In the genomic region with DNA sequence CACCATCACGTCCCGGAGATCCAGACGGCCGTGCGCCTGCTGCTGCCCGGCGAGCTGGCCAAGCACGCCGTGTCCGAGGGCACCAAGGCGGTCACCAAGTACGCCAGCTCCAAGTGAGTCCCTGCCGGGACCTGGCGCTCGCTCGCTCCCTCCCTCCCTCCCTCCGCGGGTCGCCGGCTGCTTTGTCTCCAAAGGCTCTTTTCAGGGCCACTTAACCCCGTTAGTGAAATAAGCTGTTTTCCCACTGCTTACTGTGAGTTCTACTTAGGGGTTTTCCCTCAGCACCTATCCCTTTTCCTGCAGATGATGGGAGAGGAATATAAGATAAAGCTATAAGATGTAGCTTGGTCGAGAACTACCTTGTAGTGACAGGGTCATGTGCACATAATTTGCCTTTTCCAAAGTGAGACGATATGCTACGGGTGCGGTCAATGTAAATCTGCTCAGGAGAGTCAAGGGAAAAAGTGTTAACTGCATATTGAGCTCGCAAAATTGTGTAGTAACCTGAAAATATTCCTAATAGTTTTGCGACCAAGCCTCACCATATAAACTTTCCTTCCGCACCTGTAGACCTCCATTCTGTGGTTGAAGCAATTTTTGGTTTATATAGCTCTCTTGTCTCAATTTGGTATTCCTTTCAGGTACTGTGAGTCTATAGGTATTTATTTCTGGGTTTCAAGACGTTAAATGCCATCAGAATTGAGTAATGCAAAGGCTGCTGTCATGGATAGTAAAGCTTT, we compare ENCODE assay signal across 8 cellular contexts. TPM values are rescaled to one million over a fixed set of nuclear protein-coding genes. Genes with fewer than 3 reads are reported as not detected.
DNase-seq lines count a peak whose midpoint lies in the region; ATAC-seq, FAIRE-seq and TF ChIP-seq lines count a peak whose summit lies in the region.

No MANE protein-coding gene starts in this region.

- H3K4me2 ChIP-seq in A549 (peak overlapping the region; percentile 91), IMR-90 (ENCODE audit: low read depth, low read length) (peak overlapping the region; percentile 100)

- in situ Hi-C loops in IMR-90 (cut with MboI; ENCODE audit: low sequenced_read_pairs): no loop called here

- peak overlapping the region; percentile 93 for H3K23ac ChIP-seq in IMR-90 (ENCODE audit: low read depth, low read length)

- no peak overlapping the region for H4K91ac ChIP-seq in IMR-90 (ENCODE audit: insufficient read depth, low read depth, low read length)

- no peak for DNase-seq in A549 (ENCODE audit: low read depth in 1 of 2, low spot score in 1 of 2)
- DNase-seq in IMR-90: no peak
- DNase-seq in body of pancreas: peak in 1 of 4 donors; percentile 3
- DNase-seq in thyroid gland: no peak
- no peak for DNase-seq in mesenteric fat pad (ENCODE audit: low spot score)
- DNase-seq in kidney glomerular epithelial cell (lab: John Stamatoyannopoulos, UW): no peak
- no peak for DNase-seq in C1 segment of cervical spinal cord (lab: John Stamatoyannopoulos, UW)

- peak overlapping the region; percentile 55 for H3K4me3 ChIP-seq in A549
- H3K4me3 ChIP-seq in IMR-90 (ENCODE audit: insufficient read depth, low read depth, low read length): peak overlapping the region; percentile 97
- H3K4me3 ChIP-seq in body of pancreas: peak overlapping the region in 1 of 2 donors; percentile 10
- peak overlapping the region; percentile 30 to 54 (median 43) for H3K4me3 ChIP-seq in liver (ENCODE audit: low read depth in 1 of 3, low read length in 3 of 3)
- H3K4me3 ChIP-seq in thyroid gland (replicated peaks in 1 of 3): peak overlapping the region in 2 of 3 donors; percentile 29 to 30

- ATAC-seq in A549: no peak
- ATAC-seq in IMR-90 (ENCODE audit: low read depth): no peak
- peak; percentile 4 for ATAC-seq in body of pancreas

- H3K27me3 ChIP-seq in IMR-90 (ENCODE audit: control insufficient read depth, insufficient read depth, low read length) (no peaks in the 10 kb centered on the region), body of pancreas (no peaks in the 10 kb centered on the region), liver (ENCODE audit: control insufficient read depth in 4 of 4, insufficient read depth in 4 of 4, low read length in 3 of 4) (no peaks in the 10 kb centered on the region), thyroid gland (no peaks in the 10 kb centered on the region)

- CTCF ChIA-PET in A549 (lab: Yijun Ruan, JAX): interaction anchor here (1.0 to 1.2 kb wide), 2 partner anchors 42 to 118 kb away, joined by 3 read pairs; no protein-coding TSS in a partner anchor
- CTCF ChIA-PET in IMR-90 (lab: Yijun Ruan, JAX): interaction anchor here (0.6 kb wide), 1 partner anchor 1153 kb away, joined by 3 read pairs; no protein-coding TSS in a partner anchor

- TF ChIP-seq RAD21 in A549 (conservative IDR thresholded peaks at IDR 0.05 in 1 of 2, IDR thresholded peaks at IDR 0.05 in 1 of 2) (no peak), IMR-90 (IDR thresholded peaks at IDR 0.05; ENCODE audit: low read length) (no peak), liver (IDR thresholded peaks at IDR 0.05) (no peak)

- H3K9me1 ChIP-seq in IMR-90 (ENCODE audit: insufficient read depth, low read length): peaks cover 3% of the 10 kb centered on the region; the same call in 1 of the 2 replicates

- peaks cover 15 to 36% of the 10 kb centered on the region in 2 experiments for H3K79me1 ChIP-seq in IMR-90 (ENCODE audit: low read depth in 1 of 2, low read length in 2 of 2)

- POLR2A ChIA-PET in A549 (lab: Yijun Ruan, JAX): interaction anchor here (3.3 kb wide), 1 partner anchor 44 kb away, joined by 34 read pairs; a partner anchor contains a TSS
- POLR2A ChIA-PET in IMR-90 (lab: Charles Lee; ENCODE audit: unreplicated experiment): interaction anchor here (0.5 to 2.2 kb wide), 2 partner anchors 44 to 1685 kb away, joined by 4 to 15 read pairs; a partner anchor contains a TSS

- H2BK5ac ChIP-seq in IMR-90 (ENCODE audit: low read depth, low read length, poor library complexity, severe bottlenecking): peak overlapping the region; percentile 69

- TF ChIP-seq CTCF in A549 (IDR thresholded peaks at IDR 0.05): no peak
- TF ChIP-seq CTCF in IMR-90 (conservative IDR thresholded peaks at IDR 0.05; ENCODE audit: low read depth, low read length): no peak
- TF ChIP-seq CTCF in body of pancreas (IDR thresholded peaks at IDR 0.05): no peak
- no peak for TF ChIP-seq CTCF in liver (IDR thresholded peaks at IDR 0.05; ENCODE audit: low read depth, low read length, missing input control)
- TF ChIP-seq CTCF in thyroid gland (IDR thresholded peaks at IDR 0.05): no peak

- TF ChIP-seq EP300 in A549 (IDR thresholded peaks at IDR 0.05): no peak

- 1% methylated on average over 9 of the region's 29 CpGs for whole genome bisulfite sequencing in A549 (ENCODE audit: missing lambda C conversion rate)
- 0% methylated on average over 1 of the region's 29 CpGs; no CpG with 5 or more reads in 1 of the 2 experiments for WGBS in IMR-90 (ENCODE audit: extremely low coverage in 2 of 2, insufficient read length in 1 of 2), 2 experiments
- WGBS in body of pancreas, 2 donors: 1% methylated on average over 15 to 16 of the region's 29 CpGs
- 6% methylated on average over 14 of the region's 29 CpGs for WGBS in liver
- 6% methylated on average over 8 to 12 of the region's 29 CpGs for WGBS in thyroid gland, 2 donors

- H3K27ac ChIP-seq in A549 (peak overlapping the region; percentile 79 to 89), IMR-90 (ENCODE audit: insufficient read depth, low read length) (peak overlapping the region; percentile 93), body of pancreas (peak overlapping the region; percentile 40 to 87 (median 78)), liver (ENCODE audit: low read depth in 1 of 2, low read length in 2 of 2) (peak overlapping the region; percentile 39 to 74), thyroid gland (peak overlapping the region in 2 of 3 donors; percentile 54 to 58)

- H3K18ac ChIP-seq in IMR-90 (ENCODE audit: low read depth, low read length): peak overlapping the region; percentile 57; the same call in 1 of the 2 replicates

- peak overlapping the region; percentile 56 for H3K4ac ChIP-seq in IMR-90 (ENCODE audit: low read depth, low read length)

- H3K9me3 ChIP-seq in A549: no peaks in the 10 kb centered on the region
- H3K9me3 ChIP-seq in IMR-90 (ENCODE audit: control insufficient read depth, insufficient read depth, low read length): no peaks in the 10 kb centered on the region
- H3K9me3 ChIP-seq in body of pancreas: no peaks in the 10 kb centered on the region
- no peaks in the 10 kb centered on the region for H3K9me3 ChIP-seq in liver (ENCODE audit: control insufficient read depth in 4 of 4, low read length in 3 of 4)
- H3K9me3 ChIP-seq in thyroid gland: no peaks in the 10 kb centered on the region

- peaks cover 42% of the 10 kb centered on the region for H3K4me1 ChIP-seq in A549
- H3K4me1 ChIP-seq in IMR-90 (ENCODE audit: control insufficient read depth, insufficient read depth, low read length): peaks cover 2% of the 10 kb centered on the region
- H3K4me1 ChIP-seq in body of pancreas: peaks cover 31% of the 10 kb centered on the region
- H3K4me1 ChIP-seq in liver (ENCODE audit: control insufficient read depth in 4 of 4, insufficient read depth in 4 of 4, low read length in 3 of 4): peaks cover 0 to 32% (median 21%) of the 10 kb centered on the region in 4 donors
- peaks cover 13 to 25% of the 10 kb centered on the region in 2 donors for H3K4me1 ChIP-seq in thyroid gland

- peak overlapping the region; percentile 73; the same call in 1 of the 2 replicates for H4K5ac ChIP-seq in IMR-90 (ENCODE audit: low read depth, low read length)

- H3K9ac ChIP-seq in IMR-90 (ENCODE audit: low read depth, low read length) (peak overlapping the region; percentile 100), liver (ENCODE audit: low read depth in 1 of 2, low read length in 2 of 2) (peak overlapping the region in 1 of 2 donors; percentile 55)

- peaks cover 3% of the 10 kb centered on the region for H3K36me3 ChIP-seq in IMR-90 (ENCODE audit: control insufficient read depth, insufficient read depth, low read length)
- H3K36me3 ChIP-seq in body of pancreas (replicated peaks in 1 of 2; ENCODE audit: insufficient read depth in 1 of 2, low read depth in 2 of 2): no peaks in the 10 kb centered on the region
- peaks cover 0 to 10% (median 0%) of the 10 kb centered on the region in 4 donors for H3K36me3 ChIP-seq in liver (ENCODE audit: control insufficient read depth in 4 of 4, insufficient read depth in 3 of 4, low read depth in 1 of 4, low read length in 3 of 4)
- H3K36me3 ChIP-seq in thyroid gland: no peaks in the 10 kb centered on the region

- peak overlapping the region; percentile 73; the same call in 1 of the 2 replicates for H3K56ac ChIP-seq in IMR-90 (ENCODE audit: extremely low read depth, insufficient read depth, low read length)

- H4K20me1 ChIP-seq in IMR-90 (ENCODE audit: insufficient read depth, low read length): peaks cover 6% of the 10 kb centered on the region; the same call in 1 of the 2 replicates

- H2AK5ac ChIP-seq in IMR-90 (ENCODE audit: low read depth, low read length): peak overlapping the region; percentile 27; the same call in 1 of the 2 replicates

- H4K8ac ChIP-seq in IMR-90 (ENCODE audit: low read depth in 2 of 2, low read length in 2 of 2): peak overlapping the region in 1 of 2 experiments; percentile 11; a peak in 2 of 4 replicates

- no TSS peak for BruUV-seq in IMR-90 (replicated peaks; lab: Mats Ljungman, UMichigan)

- H2BK20ac ChIP-seq in IMR-90 (ENCODE audit: low read depth, low read length): no peak overlapping the region

- H2AFZ ChIP-seq in IMR-90 (replicated peaks; ENCODE audit: low read length, poor library complexity): no peak overlapping the region

- H2AK9ac ChIP-seq in IMR-90 (replicated peaks; ENCODE audit: low read depth, low read length, poor library complexity): no peak overlapping the region

- H2BK15ac ChIP-seq in IMR-90 (ENCODE audit: low read depth, low read length): no peak overlapping the region

- peak overlapping the region; percentile 50; the same call in 1 of the 2 replicates for H3K14ac ChIP-seq in IMR-90 (replicated peaks; ENCODE audit: low read depth, low read length)

- no peak for FAIRE-seq in A549 (lab: Jason Lieb, UNC)

- intact Hi-C loops in IMR-90 (cut with micrococcal nuclease): no loop called here
- intact Hi-C loops in body of pancreas (cut with DNase I): no loop called here
- intact Hi-C loops in thyroid gland (cut with DNase I): no loop called here

- dilution Hi-C loops in IMR-90 (cut with HindIII; ENCODE audit: low sequenced_read_pairs, unreplicated experiment): no loop called here

- H2BK120ac ChIP-seq in IMR-90 (ENCODE audit: low read depth, low read length): peak overlapping the region; percentile 5; the same call in 1 of the 2 replicates

- TF ChIP-seq POLR2A in A549 (IDR thresholded peaks at IDR 0.05; ENCODE audit: low read length) (no peak), IMR-90 (IDR thresholded peaks at IDR 0.05; ENCODE audit: low read depth, low read length) (no peak; the same call in 1 of the 2 replicates), body of pancreas (IDR thresholded peaks at IDR 0.05) (peak in 2 of 3 donors; percentile 12 to 22), thyroid gland (IDR thresholded peaks at IDR 0.05) (no peak)

RNA-seq across cellular contexts. Expression of gene BOLA1, which starts 55.9 kb away (rescaled TPM):
- polyA plus RNA-seq in A549 (2011; rRNA removed): 26.7 and 27.5 TPM in 2 replicates
- 52.7 and 54.8 TPM in 2 replicates for polyA plus RNA-seq in A549 (2012; cell fraction: cytosol; rRNA removed)
- 39.5 and 45.1 TPM in 2 replicates for polyA plus RNA-seq in A549 (2012; cell fraction: nucleus; rRNA removed)
- polyA plus RNA-seq in A549 (2017; fragmentation: RNase III; extraction: RNeasy Plus Mini Kit Qiagen cat#74134 plus additional on column Dnase treatment): 22.8 to 25.4 TPM (median 23.7 TPM) in 3 replicates
- polyA minus RNA-seq in A549 (2011; rRNA and poly(A)+ RNA removed): 2.6 and 2.8 TPM in 2 replicates
- total RNA-seq in IMR-90 (2012; rRNA removed): 3.4 and 4.4 TPM in 2 replicates
- polyA plus RNA-seq in IMR-90 (2012; rRNA removed): 12.6 and 14.2 TPM in 2 replicates
- polyA plus RNA-seq in IMR-90 (2012; cell fraction: cytosol; rRNA removed): 19.5 and 20.0 TPM in 2 replicates
- 14.7 and 18.9 TPM in 2 replicates for polyA plus RNA-seq in IMR-90 (2012; cell fraction: nucleus; rRNA removed; ENCODE audit: low replicate concordance)
- 10 to 100 TPM in 1 of 2 donors, 1 to 10 TPM in 1; 9.6 to 35.5 TPM for total RNA-seq in body of pancreas
- 10 to 100 TPM; 10.2 to 10.8 TPM for total RNA-seq in liver
- 10 to 100 TPM; 12.3 to 22.1 TPM for polyA plus RNA-seq in liver
- total RNA-seq in thyroid gland: 10 to 100 TPM; 23.5 to 55.8 (median 31.6) TPM
- 16.1 TPM for total RNA-seq in mesenteric fat pad

Comparison
In these comparisons a context has a peak if more than half of its experiments do, and no peak if none do; other contexts are left out.
1. POLR2A ChIP-seq: peak in body of pancreas (2 of 3); none in A549 (single experiment), IMR-90 (single experiment) and thyroid gland (0 of 2).
2. Peak in every context shown above with its lines, with median percentiles within 50 percentile points of each other: H3K27ac ChIP-seq.